In the genomic region with DNA sequence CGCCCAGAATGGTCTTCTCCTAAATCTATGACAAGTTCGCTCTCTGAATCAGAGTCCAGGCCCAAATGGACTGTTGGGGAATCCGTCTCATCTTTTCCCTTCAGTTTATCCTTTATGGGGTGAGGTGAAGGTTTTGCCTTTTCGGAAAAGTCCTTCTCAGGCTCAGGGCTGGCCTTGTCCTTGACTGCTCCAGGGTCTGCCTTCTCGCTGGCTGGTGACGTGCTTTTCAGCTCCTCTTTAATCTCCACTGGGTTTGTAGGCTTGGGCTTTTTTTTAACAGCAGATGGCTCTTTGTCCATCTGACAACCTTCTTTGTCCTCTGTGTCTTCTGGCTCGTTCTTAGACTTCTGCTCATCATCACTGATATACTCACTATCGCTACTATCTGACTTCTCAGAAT, we compare ENCODE assay signal across 17 cellular contexts.
DNase-seq lines count a peak whose midpoint lies in the region; ATAC-seq, FAIRE-seq and TF ChIP-seq lines count a peak whose summit lies in the region.
"Had no signal": no experiment of that assay in that cellular context is flagged by ENCODE, and none has a peak within 500 bp of the region (broad histone marks: within the 10 kb centered on the region; RNA-seq: fewer than 3 reads in every experiment).

No MANE protein-coding gene starts in this region.

- H3K27me3 ChIP-seq in Caco-2 (replicated peaks; ENCODE audit: control insufficient read depth, insufficient read depth, low read length) (no peaks in the 10 kb centered on the region), IMR-90 (ENCODE audit: control insufficient read depth, insufficient read depth, low read length) (no peaks in the 10 kb centered on the region), K562 (ENCODE audit: control insufficient read depth in 2 of 2, insufficient read depth in 2 of 2, low read length in 2 of 2) (no peaks in the 10 kb centered on the region)

- TF ChIP-seq CTCF in Caco-2 (IDR thresholded peaks at IDR 0.05; ENCODE audit: insufficient read depth in 1 of 2, low read depth in 1 of 2, low read length in 1 of 2, severe bottlenecking in 1 of 2, unreplicated experiment in 1 of 2) (no peak), IMR-90 (conservative IDR thresholded peaks at IDR 0.05; ENCODE audit: low read depth, low read length) (no peak), K562 (IDR thresholded peaks at IDR 0.05 in 2 of 3, conservative IDR thresholded peaks at IDR 0.05 in 1 of 3; ENCODE audit: insufficient read depth in 2 of 3, low read depth in 1 of 3, low read length in 3 of 3) (no peak)

- H3K36me3 Mint-ChIP-seq in Caco-2 (ENCODE audit: insufficient read depth, unreplicated experiment) (peaks cover 100% of the 10 kb centered on the region), memory B cell (peaks cover 36% of the 10 kb centered on the region)
- peaks cover 69% of the 10 kb centered on the region for H3K36me3 Mint-ChIP-seq in activated T-helper 2 cell treated with anti-CD3 and anti-CD28 coated beads, Interferon-gamma antibody, Interleukin-2, Interleukin-4, amounts not matched to agents 10 μg/mL and 5 μg/mL and 100 μg/mL, durations not matched to agents 14 hours and 24 hours and 36 hours (ENCODE audit: low read depth)

- H4K20me1 ChIP-seq in IMR-90 (ENCODE audit: insufficient read depth, low read length) (peaks cover 3% of the 10 kb centered on the region), K562 (replicated peaks; ENCODE audit: control insufficient read depth, insufficient read depth, low read length) (peaks cover 9% of the 10 kb centered on the region)

- peaks cover 34% of the 10 kb centered on the region for H3K36me3 ChIP-seq in Caco-2 (ENCODE audit: control insufficient read depth, insufficient read depth, low read length)
- peaks cover 30% of the 10 kb centered on the region for H3K36me3 ChIP-seq in IMR-90 (ENCODE audit: control insufficient read depth, insufficient read depth, low read length)
- peaks cover 98% of the 10 kb centered on the region for H3K36me3 ChIP-seq in K562 (ENCODE audit: control insufficient read depth, insufficient read depth, low read length)

- H2AFZ ChIP-seq in IMR-90 (replicated peaks; ENCODE audit: low read length, poor library complexity) (no peak overlapping the region), K562 (ENCODE audit: low read depth, low read length) (no peak overlapping the region)

- H3K79me2 ChIP-seq in K562 (ENCODE audit: control insufficient read depth, insufficient read depth, low read length) = peaks cover 95% of the 10 kb centered on the region

- FAIRE-seq in K562 (lab: Jason Lieb, UNC) = no peak

- H2AK9ac ChIP-seq in IMR-90 (replicated peaks; ENCODE audit: low read depth, low read length, poor library complexity) = peak overlapping the region; percentile 17

- H4K5ac ChIP-seq in IMR-90 (ENCODE audit: low read depth, low read length) = no peak overlapping the region

- POLR2A ChIA-PET in Caco-2 (lab: Charles Lee) = no interaction called here
- POLR2A ChIA-PET in IMR-90 (lab: Charles Lee; ENCODE audit: unreplicated experiment) = no interaction called here
- POLR2A ChIA-PET in K562 (lab: Yijun Ruan, JAX) = interaction anchor here (0.6 kb wide), 1 partner anchor 209 kb away, joined by 3 read pairs; no protein-coding TSS in a partner anchor

- no peak overlapping the region for H3K18ac ChIP-seq in IMR-90 (ENCODE audit: low read depth, low read length)

- no peak overlapping the region for H3K27ac ChIP-seq in IMR-90 (ENCODE audit: insufficient read depth, low read length)
- no peak overlapping the region for H3K27ac ChIP-seq in K562 (ENCODE audit: extremely low read depth, low read depth, low read length)
- H3K27ac ChIP-seq: SK-N-MC had no signal

- H3K27ac Mint-ChIP-seq in Caco-2 (ENCODE audit: unreplicated experiment) (peak overlapping the region; percentile 58), memory B cell (peak overlapping the region; percentile 41)
- H3K27ac Mint-ChIP-seq in activated T-helper 2 cell treated with anti-CD3 and anti-CD28 coated beads, Interferon-gamma antibody, Interleukin-2, Interleukin-4, amounts not matched to agents 10 μg/mL and 5 μg/mL and 100 μg/mL, durations not matched to agents 14 hours and 24 hours and 36 hours = no peak overlapping the region

- H3K4me3 ChIP-seq in Caco-2 (ENCODE audit: low read depth, low read length) (no peak overlapping the region), IMR-90 (ENCODE audit: insufficient read depth, low read depth, low read length) (no peak overlapping the region), K562 (no peak overlapping the region)
- H3K4me3 ChIP-seq: SK-N-MC had no signal

- DNase-seq in Caco-2 = no peak
- no peak for DNase-seq in IMR-90
- DNase-seq in K562 (ENCODE audit: extremely low read depth in 1 of 4, low spot score in 3 of 4) = no peak
- DNase-seq in memory B cell (ENCODE audit: low spot score in 2 of 2) = no peak
- no peak for DNase-seq in activated T-helper 2 cell treated with anti-CD3 and anti-CD28 coated beads, Interferon-gamma antibody, Interleukin-2, Interleukin-4, amounts not matched to agents 10 μg/mL and 5 μg/mL and 100 μg/mL, durations not matched to agents 14 hours and 24 hours and 36 hours (ENCODE audit: low spot score)
- no peak for DNase-seq in T1000 (lab: John Stamatoyannopoulos, UW)
- DNase-seq in DMS79 treated with DMSO at 0.1 percent for 48 hours (lab: John Stamatoyannopoulos, UW) = no peak
- DNase-seq: C1 segment of cervical spinal cord; CD8-positive, alpha-beta memory T cell; DMS79; HCEC 1CT; NCI-H1105; NCI-H1694; NCI-H748 treated with DMSO at 0.1 percent for 48 hours; SHP77 had no signal

- H4K8ac ChIP-seq in IMR-90 (ENCODE audit: low read depth in 2 of 2, low read length in 2 of 2) = no peak overlapping the region

- intact Hi-C loops in Caco-2 (cut with micrococcal nuclease; ENCODE audit: unreplicated experiment) = no loop called here
- intact Hi-C loops in IMR-90 (cut with micrococcal nuclease) = no loop called here
- intact Hi-C loops in K562 (cut with micrococcal nuclease) = no loop called here
- intact Hi-C loops in activated T-helper 2 cell treated with anti-CD3 and anti-CD28 coated beads, Interferon-gamma antibody, Interleukin-2, Interleukin-4, amounts not matched to agents 10 μg/mL and 5 μg/mL and 100 μg/mL, durations not matched to agents 14 hours and 24 hours and 36 hours (cut with micrococcal nuclease) = no loop called here

- ATAC-seq in IMR-90 (ENCODE audit: low read depth) = no peak
- ATAC-seq in K562 = no peak
- no peak for ATAC-seq in memory B cell (ENCODE audit: low read depth)
- no peak for ATAC-seq in GM18907 (IDR thresholded peaks at IDR 0.05; ENCODE audit: unreplicated experiment)

- in situ Hi-C loops in IMR-90 (cut with MboI; ENCODE audit: low sequenced_read_pairs) (no loop called here), K562 (cut with MboI) (no loop called here)

- TSS peak; percentile 12 for BruUV-seq in Caco-2 (replicated peaks; lab: Mats Ljungman, UMichigan)
- no TSS peak for BruUV-seq in IMR-90 (replicated peaks; lab: Mats Ljungman, UMichigan)
- BruUV-seq in K562 (replicated peaks; lab: Mats Ljungman, UMichigan) = TSS peak; percentile 6

- H3K14ac ChIP-seq in IMR-90 (replicated peaks; ENCODE audit: low read depth, low read length) = no peak overlapping the region

- TF ChIP-seq RAD21 in IMR-90 (IDR thresholded peaks at IDR 0.05; ENCODE audit: low read length) (no peak), K562 (CRISPR knock-in tag; conservative IDR thresholded peaks at IDR 0.05 in 1 of 2, IDR thresholded peaks at IDR 0.05 in 1 of 2) (no peak)

- H3K56ac ChIP-seq in IMR-90 (ENCODE audit: extremely low read depth, insufficient read depth, low read length) = no peak overlapping the region

- dilution Hi-C loops in IMR-90 (cut with HindIII; ENCODE audit: low sequenced_read_pairs, unreplicated experiment) = no loop called here

- no peaks in the 10 kb centered on the region for H3K4me1 Mint-ChIP-seq in Caco-2 (ENCODE audit: low read depth, unreplicated experiment)
- peaks cover 8% of the 10 kb centered on the region for H3K4me1 Mint-ChIP-seq in memory B cell
- H3K4me1 Mint-ChIP-seq in activated T-helper 2 cell treated with anti-CD3 and anti-CD28 coated beads, Interferon-gamma antibody, Interleukin-2, Interleukin-4, amounts not matched to agents 10 μg/mL and 5 μg/mL and 100 μg/mL, durations not matched to agents 14 hours and 24 hours and 36 hours (ENCODE audit: low read depth) = no peaks in the 10 kb centered on the region

- H3K9ac ChIP-seq in IMR-90 (ENCODE audit: low read depth, low read length) (no peak overlapping the region), K562 (ENCODE audit: insufficient read depth in 1 of 2, low read depth in 2 of 2, low read length in 2 of 2) (no peak overlapping the region)

- H3K27me3 Mint-ChIP-seq in Caco-2 (ENCODE audit: insufficient read depth, unreplicated experiment) (no peaks in the 10 kb centered on the region), memory B cell (no peaks in the 10 kb centered on the region)
- H3K27me3 Mint-ChIP-seq in activated T-helper 2 cell treated with anti-CD3 and anti-CD28 coated beads, Interferon-gamma antibody, Interleukin-2, Interleukin-4, amounts not matched to agents 10 μg/mL and 5 μg/mL and 100 μg/mL, durations not matched to agents 14 hours and 24 hours and 36 hours (ENCODE audit: low read depth) = no peaks in the 10 kb centered on the region
- H3K27me3 Mint-ChIP-seq: CD8-positive, alpha-beta memory T cell had no signal

- no peak overlapping the region for H3K23ac ChIP-seq in IMR-90 (ENCODE audit: low read depth, low read length)

- H3K9me1 ChIP-seq in IMR-90 (ENCODE audit: insufficient read depth, low read length) (peaks cover 17% of the 10 kb centered on the region), K562 (ENCODE audit: control insufficient read depth, insufficient read depth, low read length) (no peaks in the 10 kb centered on the region)

- no peaks in the 10 kb centered on the region for H3K4me1 ChIP-seq in Caco-2
- H3K4me1 ChIP-seq in IMR-90 (ENCODE audit: control insufficient read depth, insufficient read depth, low read length) = peaks cover 15% of the 10 kb centered on the region
- no peaks in the 10 kb centered on the region for H3K4me1 ChIP-seq in K562 (replicated peaks in 1 of 2; ENCODE audit: control insufficient read depth in 2 of 2, insufficient read depth in 2 of 2, low read length in 2 of 2)

- 94% methylated on average over 2 of the region's 8 CpGs; no CpG with 5 or more reads in 1 of the 2 experiments for WGBS in IMR-90 (ENCODE audit: extremely low coverage in 2 of 2, insufficient read length in 1 of 2), 2 experiments
- WGBS in K562 (ENCODE audit: insufficient coverage, low coverage, missing lambda C conversion rate) = 91% methylated on average over 8 of the region's 8 CpGs

- H2AK5ac ChIP-seq in IMR-90 (ENCODE audit: low read depth, low read length) = no peak overlapping the region

- no peaks in the 10 kb centered on the region for H3K9me3 Mint-ChIP-seq in Caco-2 (ENCODE audit: unreplicated experiment)
- H3K9me3 Mint-ChIP-seq in memory B cell = no peaks in the 10 kb centered on the region
- H3K9me3 Mint-ChIP-seq in activated T-helper 2 cell treated with anti-CD3 and anti-CD28 coated beads, Interferon-gamma antibody, Interleukin-2, Interleukin-4, amounts not matched to agents 10 μg/mL and 5 μg/mL and 100 μg/mL, durations not matched to agents 14 hours and 24 hours and 36 hours = no peaks in the 10 kb centered on the region
- H3K9me3 Mint-ChIP-seq: CD8-positive, alpha-beta memory T cell had no signal

- peaks cover 51 to 59% of the 10 kb centered on the region in 2 experiments for H3K79me1 ChIP-seq in IMR-90 (ENCODE audit: low read depth in 1 of 2, low read length in 2 of 2)

- no peak overlapping the region for H2BK20ac ChIP-seq in IMR-90 (ENCODE audit: low read depth, low read length)

- H3K9me3 ChIP-seq in Caco-2 (no peaks in the 10 kb centered on the region), IMR-90 (ENCODE audit: control insufficient read depth, insufficient read depth, low read length) (no peaks in the 10 kb centered on the region), K562 (replicated peaks; ENCODE audit: control insufficient read depth, insufficient read depth, low read depth, low read length) (no peaks in the 10 kb centered on the region)

- H2BK120ac ChIP-seq in IMR-90 (ENCODE audit: low read depth, low read length) = no peak overlapping the region

- H2BK15ac ChIP-seq in IMR-90 (ENCODE audit: low read depth, low read length) = no peak overlapping the region

- no peak overlapping the region for H2BK5ac ChIP-seq in IMR-90 (ENCODE audit: low read depth, low read length, poor library complexity, severe bottlenecking)

- H3K4me2 ChIP-seq in IMR-90 (ENCODE audit: low read depth, low read length) (no peak overlapping the region), K562 (ENCODE audit: insufficient read depth, low read length) (no peak overlapping the region)

- H3K4me3 Mint-ChIP-seq in Caco-2 (ENCODE audit: unreplicated experiment) (no peak overlapping the region), memory B cell (no peak overlapping the region)
- H3K4me3 Mint-ChIP-seq in activated T-helper 2 cell treated with anti-CD3 and anti-CD28 coated beads, Interferon-gamma antibody, Interleukin-2, Interleukin-4, amounts not matched to agents 10 μg/mL and 5 μg/mL and 100 μg/mL, durations not matched to agents 14 hours and 24 hours and 36 hours (ENCODE audit: low read depth) = no peak overlapping the region
- H3K4me3 Mint-ChIP-seq: CD8-positive, alpha-beta memory T cell had no signal

- CTCF ChIA-PET in Caco-2 (lab: Charles Lee) = interaction anchor here (1.7 kb wide), 1 partner anchor 138 kb away, joined by 7 read pairs; no protein-coding TSS in a partner anchor
- CTCF ChIA-PET in IMR-90 (lab: Yijun Ruan, JAX) = no interaction called here
- CTCF ChIA-PET in K562 (lab: Yijun Ruan, JAX; ENCODE audit: low intra/inter-chr PET ratio) = no interaction called here

- TF ChIP-seq POLR2A in IMR-90 (IDR thresholded peaks at IDR 0.05; ENCODE audit: low read depth, low read length) (no peak), K562 (conservative IDR thresholded peaks at IDR 0.05) (no peak)

- no peak overlapping the region for H4K91ac ChIP-seq in IMR-90 (ENCODE audit: insufficient read depth, low read depth, low read length)

- TF ChIP-seq EP300 in K562 (IDR thresholded peaks at IDR 0.05; ENCODE audit: low read length) = no peak

- H3K4ac ChIP-seq in IMR-90 (ENCODE audit: low read depth, low read length) = no peak overlapping the region
